ENCODE assay signal across 8 cellular contexts in genomic region chr3:107740992-107741896, GRCh38.
A peak's percentile ranks its signal among the peaks of the same experiment; 100 is the strongest.
DNase-seq lines count a peak whose midpoint lies in the region; ATAC-seq and TF ChIP-seq lines count a peak whose summit lies in the region.

No MANE protein-coding gene starts in this region.

- no peaks in the 10 kb centered on the region for H3K4me1 ChIP-seq in Caco-2
- H3K4me1 ChIP-seq in breast epithelium = no peaks in the 10 kb centered on the region

- POLR2A ChIA-PET in Caco-2 (lab: Charles Lee) = no interaction called here

- intact Hi-C loops in Caco-2 (cut with micrococcal nuclease; ENCODE audit: unreplicated experiment) = loop anchor here (1.0 to 2.0 kb wide), 4 partner anchors 51 to 504 kb away; no protein-coding TSS in a partner anchor
- intact Hi-C loops in breast epithelium (cut with DNase I; ENCODE audit: low total_unique reads) = no loop called here

- no peak overlapping the region for H3K27ac Mint-ChIP-seq in Caco-2 (ENCODE audit: unreplicated experiment)
- no peak overlapping the region for H3K27ac Mint-ChIP-seq in mesothelial cell of epicardium

- H3K27me3 Mint-ChIP-seq in Caco-2 (ENCODE audit: insufficient read depth, unreplicated experiment) = peaks cover 14% of the 10 kb centered on the region
- no peaks in the 10 kb centered on the region for H3K27me3 Mint-ChIP-seq in mesothelial cell of epicardium (ENCODE audit: low read depth)

- H3K36me3 Mint-ChIP-seq in Caco-2 (ENCODE audit: insufficient read depth, unreplicated experiment) = no peaks in the 10 kb centered on the region
- H3K36me3 Mint-ChIP-seq in mesothelial cell of epicardium = peaks cover 13% of the 10 kb centered on the region

- H3K4me1 Mint-ChIP-seq in Caco-2 (ENCODE audit: low read depth, unreplicated experiment) (no peaks in the 10 kb centered on the region), mesothelial cell of epicardium (peaks cover 9% of the 10 kb centered on the region)

- H3K4me3 ChIP-seq in Caco-2 (ENCODE audit: low read depth, low read length) (no peak overlapping the region), LNCaP clone FGC (ENCODE audit: low read depth, low read length) (no peak overlapping the region), breast epithelium (no peak overlapping the region)

- CTCF ChIA-PET in Caco-2 (lab: Charles Lee) = interaction anchor here (0.5 to 1.3 kb wide), 9 partner anchors 28 to 81 kb away, joined by 3 to 7 read pairs (median 3); no protein-coding TSS in a partner anchor

- H3K27me3 ChIP-seq in Caco-2 (replicated peaks; ENCODE audit: control insufficient read depth, insufficient read depth, low read length) = no peaks in the 10 kb centered on the region
- H3K27me3 ChIP-seq in breast epithelium = no peaks in the 10 kb centered on the region

- H3K27ac ChIP-seq in breast epithelium = no peak overlapping the region

- TF ChIP-seq CTCF in Caco-2 (IDR thresholded peaks at IDR 0.05; ENCODE audit: insufficient read depth in 1 of 2, low read depth in 1 of 2, low read length in 1 of 2, severe bottlenecking in 1 of 2, unreplicated experiment in 1 of 2) (peak; percentile 41 to 43), LNCaP clone FGC (IDR thresholded peaks at IDR 0.05; ENCODE audit: control insufficient read depth, extremely low read depth, insufficient read depth) (peak; percentile 44), breast epithelium (IDR thresholded peaks at IDR 0.05) (peak in 2 of 3 donors; percentile 53 to 56), mesothelial cell of epicardium (IDR thresholded peaks at IDR 0.05; ENCODE audit: unreplicated experiment) (peak; percentile 47)

- H3K9me3 ChIP-seq in Caco-2 (no peaks in the 10 kb centered on the region), breast epithelium (no peaks in the 10 kb centered on the region)

- H3K4me3 Mint-ChIP-seq in Caco-2 (ENCODE audit: unreplicated experiment) = no peak overlapping the region
- H3K4me3 Mint-ChIP-seq in mesothelial cell of epicardium = no peak overlapping the region

- ATAC-seq in GM18517 (IDR thresholded peaks at IDR 0.05; ENCODE audit: unreplicated experiment) = no peak

- DNase-seq in Caco-2 = no peak
- DNase-seq in LNCaP clone FGC (ENCODE audit: low read depth) = no peak
- DNase-seq in breast epithelium (ENCODE audit: low spot score in 2 of 2) = no peak
- DNase-seq in mesothelial cell of epicardium (ENCODE audit: low spot score in 2 of 2, unreplicated experiment in 2 of 2) = no peak
- DNase-seq in activated naive CD4-positive, alpha-beta T cell treated with anti-CD3 and anti-CD28 coated beads, Interleukin-2, amount 50 U/mL, for 16 hours = no peak
- no peak for DNase-seq in stimulated activated CD4-positive, alpha-beta T cell treated with anti-CD3 and anti-CD28 coated beads, Interleukin-1b, Interleukin-23, amount 100 ng/mL, for 48 hours
- DNase-seq in retina = no peak

- no TSS peak for BruUV-seq in Caco-2 (replicated peaks; lab: Mats Ljungman, UMichigan)

- H3K9me3 Mint-ChIP-seq in Caco-2 (ENCODE audit: unreplicated experiment) = no peaks in the 10 kb centered on the region
- no peaks in the 10 kb centered on the region for H3K9me3 Mint-ChIP-seq in mesothelial cell of epicardium

- no peak for TF ChIP-seq POLR2A in breast epithelium (IDR thresholded peaks at IDR 0.05)

- H3K36me3 ChIP-seq in Caco-2 (ENCODE audit: control insufficient read depth, insufficient read depth, low read length) (no peaks in the 10 kb centered on the region), breast epithelium (no peaks in the 10 kb centered on the region)
